ENCODE assay signal across 1 cellular context in genomic region chr9:94941211-94941875, GRCh38.
TF ChIP-seq lines count a peak whose summit lies in the region.

No MANE protein-coding gene starts in this region.

TF ChIP-seq in A549, 52 proteins besides CTCF, POLR2A, EP300 and RAD21 (continued from another document):
- TF ChIP-seq, protein P1, sequence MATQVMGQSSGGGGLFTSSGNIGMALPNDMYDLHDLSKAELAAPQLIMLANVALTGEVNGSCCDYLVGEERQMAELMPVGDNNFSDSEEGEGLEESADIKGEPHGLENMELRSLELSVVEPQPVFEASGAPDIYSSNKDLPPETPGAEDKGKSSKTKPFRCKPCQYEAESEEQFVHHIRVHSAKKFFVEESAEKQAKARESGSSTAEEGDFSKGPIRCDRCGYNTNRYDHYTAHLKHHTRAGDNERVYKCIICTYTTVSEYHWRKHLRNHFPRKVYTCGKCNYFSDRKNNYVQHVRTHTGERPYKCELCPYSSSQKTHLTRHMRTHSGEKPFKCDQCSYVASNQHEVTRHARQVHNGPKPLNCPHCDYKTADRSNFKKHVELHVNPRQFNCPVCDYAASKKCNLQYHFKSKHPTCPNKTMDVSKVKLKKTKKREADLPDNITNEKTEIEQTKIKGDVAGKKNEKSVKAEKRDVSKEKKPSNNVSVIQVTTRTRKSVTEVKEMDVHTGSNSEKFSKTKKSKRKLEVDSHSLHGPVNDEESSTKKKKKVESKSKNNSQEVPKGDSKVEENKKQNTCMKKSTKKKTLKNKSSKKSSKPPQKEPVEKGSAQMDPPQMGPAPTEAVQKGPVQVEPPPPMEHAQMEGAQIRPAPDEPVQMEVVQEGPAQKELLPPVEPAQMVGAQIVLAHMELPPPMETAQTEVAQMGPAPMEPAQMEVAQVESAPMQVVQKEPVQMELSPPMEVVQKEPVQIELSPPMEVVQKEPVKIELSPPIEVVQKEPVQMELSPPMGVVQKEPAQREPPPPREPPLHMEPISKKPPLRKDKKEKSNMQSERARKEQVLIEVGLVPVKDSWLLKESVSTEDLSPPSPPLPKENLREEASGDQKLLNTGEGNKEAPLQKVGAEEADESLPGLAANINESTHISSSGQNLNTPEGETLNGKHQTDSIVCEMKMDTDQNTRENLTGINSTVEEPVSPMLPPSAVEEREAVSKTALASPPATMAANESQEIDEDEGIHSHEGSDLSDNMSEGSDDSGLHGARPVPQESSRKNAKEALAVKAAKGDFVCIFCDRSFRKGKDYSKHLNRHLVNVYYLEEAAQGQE (IDR thresholded peaks at IDR 0.05): no peak
- TF ChIP-seq NFE2L2 (conservative IDR thresholded peaks at IDR 0.05; ENCODE audit: low read length) (no peak), MYC (IDR thresholded peaks at IDR 0.05; ENCODE audit: borderline replicate concordance, low read length) (no peak), CBX2 (IDR thresholded peaks at IDR 0.05; ENCODE audit: borderline replicate concordance, low read depth) (no peak), RFX5 (IDR thresholded peaks at IDR 0.05) (no peak), NR3C1 (IDR thresholded peaks at IDR 0.05) (no peak), FOSL2 (IDR thresholded peaks at IDR 0.05) (peak; percentile 25; the same call in 1 of the 2 replicates), FOSL2 (CRISPR knock-in tag; IDR thresholded peaks at IDR 0.05) (peak; percentile 77), NPAS2 (CRISPR knock-in tag; IDR thresholded peaks at IDR 0.05; ENCODE audit: borderline replicate concordance) (no peak), HEYL (CRISPR knock-in tag; IDR thresholded peaks at IDR 0.05) (no peak), FOSB (CRISPR knock-in tag; IDR thresholded peaks at IDR 0.05) (no peak; the same call in 1 of the 2 replicates), MAFK (IDR thresholded peaks at IDR 0.05; ENCODE audit: partially characterized antibody) (peak; percentile 31), KDM1A (IDR thresholded peaks at IDR 0.05; ENCODE audit: low read depth) (no peak), POLR2AphosphoS2 (conservative IDR thresholded peaks at IDR 0.05; ENCODE audit: low read length) (no peak), ZFP36 (IDR thresholded peaks at IDR 0.05; ENCODE audit: borderline replicate concordance, partially characterized antibody) (no peak), JUNB (IDR thresholded peaks at IDR 0.05) (peak; percentile 74), HOXA7 (CRISPR knock-in tag; IDR thresholded peaks at IDR 0.05) (no peak), ZNF302 (CRISPR knock-in tag; IDR thresholded peaks at IDR 0.05) (0 out of 2 replicates have a peak, but pooled peaks have one; percentile 50), RARB (CRISPR knock-in tag; IDR thresholded peaks at IDR 0.05) (no peak), ZC3H11A (IDR thresholded peaks at IDR 0.05) (no peak), EHMT2 (IDR thresholded peaks at IDR 0.05; ENCODE audit: low read depth) (no peak), SREBF2 (IDR thresholded peaks at IDR 0.05) (no peak), HOXB5 (CRISPR knock-in tag; IDR thresholded peaks at IDR 0.05) (0 out of 2 replicates have a peak, but pooled peaks have one; percentile 62), GATA3 (IDR thresholded peaks at IDR 0.05; ENCODE audit: borderline replicate concordance) (peak; percentile 80), PHF8 (IDR thresholded peaks at IDR 0.05; ENCODE audit: borderline replicate concordance, low read depth) (no peak), KDM5A (IDR thresholded peaks at IDR 0.05) (no peak), BHLHE40 (IDR thresholded peaks at IDR 0.05; ENCODE audit: low read depth, low read length) (no peak), CHD4 (IDR thresholded peaks at IDR 0.05; ENCODE audit: borderline replicate concordance) (no peak)
- TF ChIP-seq, protein P2, sequence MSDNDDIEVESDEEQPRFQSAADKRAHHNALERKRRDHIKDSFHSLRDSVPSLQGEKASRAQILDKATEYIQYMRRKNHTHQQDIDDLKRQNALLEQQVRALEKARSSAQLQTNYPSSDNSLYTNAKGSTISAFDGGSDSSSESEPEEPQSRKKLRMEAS (IDR thresholded peaks at IDR 0.05): no peak
- TF ChIP-seq, protein P3, sequence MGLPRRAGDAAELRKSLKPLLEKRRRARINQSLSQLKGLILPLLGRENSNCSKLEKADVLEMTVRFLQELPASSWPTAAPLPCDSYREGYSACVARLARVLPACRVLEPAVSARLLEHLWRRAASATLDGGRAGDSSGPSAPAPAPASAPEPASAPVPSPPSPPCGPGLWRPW (IDR thresholded peaks at IDR 0.05): no peak
TF ChIP-seq in A549: peak in this region for 17.
